In genomic region chr10:101236376-101237079, GRCh38 we compare ENCODE assay signal across 16 cellular contexts. TPM values are rescaled to one million over a fixed set of nuclear protein-coding genes. Genes with fewer than 3 reads are reported as not detected.
A peak's percentile ranks its signal among the peaks of the same experiment; 100 is the strongest.
DNase-seq lines count a peak whose midpoint lies in the region; ATAC-seq, FAIRE-seq and TF ChIP-seq lines count a peak whose summit lies in the region.
"Had no signal": no experiment of that assay in that cellular context is flagged by ENCODE, and none has a peak within 500 bp of the region (broad histone marks: within the 10 kb centered on the region; RNA-seq: fewer than 3 reads in every experiment).

No MANE protein-coding gene starts in this region.

- H3K27ac Mint-ChIP-seq in mesothelial cell of epicardium, result no peak overlapping the region

- H3K4me1 ChIP-seq in GM23248 (ENCODE audit: insufficient read depth) (no peaks in the 10 kb centered on the region), K562 (replicated peaks in 1 of 2; ENCODE audit: control insufficient read depth in 2 of 2, insufficient read depth in 2 of 2, low read length in 2 of 2) (peaks cover 0 to 19% of the 10 kb centered on the region in 2 experiments; a peak in 2 of 5 replicates)

- no peaks in the 10 kb centered on the region for H3K36me3 ChIP-seq in GM23248 (ENCODE audit: low read depth)
- no peaks in the 10 kb centered on the region for H3K36me3 ChIP-seq in K562 (ENCODE audit: control insufficient read depth, insufficient read depth, low read length)
- H3K36me3 ChIP-seq: uterus had no signal

- DNase-seq in AG08396 (ENCODE audit: low spot score), result peak; percentile 84
- peak; percentile 73 for DNase-seq in GM23248
- DNase-seq in K562 (ENCODE audit: extremely low read depth in 1 of 4, low spot score in 3 of 4), result peak in 2 of 4 experiments; percentile 23 to 30
- no peak for DNase-seq in mesothelial cell of epicardium (ENCODE audit: low spot score in 2 of 2, unreplicated experiment in 2 of 2)
- no peak for DNase-seq in SKM-1 (lab: John Stamatoyannopoulos, UW; ENCODE audit: unreplicated experiment)
- no peak for DNase-seq in kidney tubule cell (ENCODE audit: low spot score)
- DNase-seq: activated CD4-positive, alpha-beta T cell treated with anti-CD3 and anti-CD28 coated beads, Interleukin-2, amount 50 U/mL, for 4 hours; C1 segment of cervical spinal cord; GOT3; NCI-H2081; SW 1271; uterus had no signal

- no peak for TF ChIP-seq CTCF in K562 (IDR thresholded peaks at IDR 0.05 in 2 of 3, conservative IDR thresholded peaks at IDR 0.05 in 1 of 3; ENCODE audit: insufficient read depth in 2 of 3, low read depth in 1 of 3, low read length in 3 of 3)
- TF ChIP-seq CTCF in mesothelial cell of epicardium (IDR thresholded peaks at IDR 0.05; ENCODE audit: unreplicated experiment), result no peak

- FAIRE-seq in K562 (lab: Jason Lieb, UNC), result no peak
- FAIRE-seq: endometrium had no signal

- intact Hi-C loops in K562 (cut with micrococcal nuclease), result no loop called here

- H3K4me3 ChIP-seq in GM23248 (no peak overlapping the region), K562 (no peak overlapping the region)
- H3K4me3 ChIP-seq: uterus had no signal

- BruUV-seq in K562 (replicated peaks; lab: Mats Ljungman, UMichigan), result no TSS peak

- H3K27me3 ChIP-seq in GM23248 (replicated peaks; ENCODE audit: insufficient read depth) (peaks cover 81% of the 10 kb centered on the region), K562 (ENCODE audit: control insufficient read depth in 2 of 2, insufficient read depth in 2 of 2, low read length in 2 of 2) (peaks cover 30 to 77% of the 10 kb centered on the region in 2 experiments)

- no peaks in the 10 kb centered on the region for H3K36me3 Mint-ChIP-seq in mesothelial cell of epicardium

- peaks cover 8% of the 10 kb centered on the region for H3K4me1 Mint-ChIP-seq in mesothelial cell of epicardium

- H3K9me1 ChIP-seq in K562 (ENCODE audit: control insufficient read depth, insufficient read depth, low read length), result no peaks in the 10 kb centered on the region

- no peaks in the 10 kb centered on the region for H3K9me2 ChIP-seq in GM23248 (ENCODE audit: insufficient read depth)

- TF ChIP-seq EP300 in K562 (IDR thresholded peaks at IDR 0.05; ENCODE audit: low read length), result no peak

- POLR2A ChIA-PET in K562 (lab: Yijun Ruan, JAX), result no interaction called here

- no peak overlapping the region for H2AFZ ChIP-seq in GM23248
- no peak overlapping the region for H2AFZ ChIP-seq in K562 (ENCODE audit: low read depth, low read length)

- H3K27me3 Mint-ChIP-seq in mesothelial cell of epicardium (ENCODE audit: low read depth), result peaks cover 99% of the 10 kb centered on the region

- no peaks in the 10 kb centered on the region for H3K9me3 Mint-ChIP-seq in mesothelial cell of epicardium

- CTCF ChIA-PET in K562 (lab: Yijun Ruan, JAX; ENCODE audit: low intra/inter-chr PET ratio), result no interaction called here

- H3K4me3 Mint-ChIP-seq in mesothelial cell of epicardium, result peak overlapping the region; percentile 6

- ATAC-seq in K562 (peak; percentile 42), GM19397 (IDR thresholded peaks at IDR 0.05; ENCODE audit: unreplicated experiment) (no peak), GM21786 (IDR thresholded peaks at IDR 0.05; ENCODE audit: unreplicated experiment) (no peak)

- TF ChIP-seq RAD21 in K562 (CRISPR knock-in tag; conservative IDR thresholded peaks at IDR 0.05 in 1 of 2, IDR thresholded peaks at IDR 0.05 in 1 of 2), result no peak

- no peaks in the 10 kb centered on the region for H3K79me2 ChIP-seq in GM23248 (ENCODE audit: insufficient read depth)
- no peaks in the 10 kb centered on the region for H3K79me2 ChIP-seq in K562 (ENCODE audit: control insufficient read depth, insufficient read depth, low read length)

- no peak overlapping the region for H3K9ac ChIP-seq in GM23248
- H3K9ac ChIP-seq in K562 (ENCODE audit: insufficient read depth in 1 of 2, low read depth in 2 of 2, low read length in 2 of 2), result no peak overlapping the region
- H3K9ac ChIP-seq: KMS-11 had no signal

- H3K4me2 ChIP-seq in GM23248 (ENCODE audit: unreplicated experiment), result peak overlapping the region; percentile 45
- no peak overlapping the region; the same call in 1 of the 2 replicates for H3K4me2 ChIP-seq in K562 (ENCODE audit: insufficient read depth, low read length)
- H3K4me2 ChIP-seq: KMS-11 had no signal

- H3K9me3 ChIP-seq in GM23248 (ENCODE audit: low read depth) (no peaks in the 10 kb centered on the region), K562 (replicated peaks; ENCODE audit: control insufficient read depth, insufficient read depth, low read depth, low read length) (no peaks in the 10 kb centered on the region)
- H3K9me3 ChIP-seq: uterus had no signal

- no peak for TF ChIP-seq POLR2A in K562 (conservative IDR thresholded peaks at IDR 0.05)

- H3K27ac ChIP-seq in GM23248 (no peak overlapping the region), K562 (ENCODE audit: extremely low read depth, low read depth, low read length) (no peak overlapping the region)
- H3K27ac ChIP-seq: KMS-11, uterus had no signal

- WGBS in GM23248 (ENCODE audit: low coverage in 1 of 2, low lambda C conversion rate in 2 of 2, missing lambda C conversion rate in 2 of 2), 2 experiments, result 14 to 19% methylated on average over 35 to 45 of the region's 47 CpGs
- 12% methylated on average over 25 of the region's 47 CpGs for WGBS in K562 (ENCODE audit: insufficient coverage, low coverage, missing lambda C conversion rate)

- H3F3A ChIP-seq in GM23248 (ENCODE audit: insufficient read depth), result no peaks in the 10 kb centered on the region

- H4K20me1 ChIP-seq in GM23248 (ENCODE audit: insufficient read depth), result no peaks in the 10 kb centered on the region
- H4K20me1 ChIP-seq in K562 (replicated peaks; ENCODE audit: control insufficient read depth, insufficient read depth, low read length), result no peaks in the 10 kb centered on the region

- in situ Hi-C loops in GM23248 (cut with MboI), result no loop called here
- in situ Hi-C loops in K562 (cut with MboI), result no loop called here

TF ChIP-seq in K562, 482 proteins besides CTCF, POLR2A, EP300 and RAD21:
- 0 out of 2 replicates have a peak, but pooled peaks have one; percentile 32 for TF ChIP-seq ATF3 (IDR thresholded peaks at IDR 0.05)
- no peak for TF ChIP-seq ATF3 (CRISPR knock-in tag; conservative IDR thresholded peaks at IDR 0.05)
- TF ChIP-seq MED1 (CRISPR knock-in tag; IDR thresholded peaks at IDR 0.05; ENCODE audit: borderline replicate concordance), result no peak
- TF ChIP-seq POLR2G (IDR thresholded peaks at IDR 0.05; ENCODE audit: low read depth, low read length), result 0 out of 2 replicates have a peak, but pooled peaks have one; percentile 15
- no peak for TF ChIP-seq BCLAF1 (IDR thresholded peaks at IDR 0.05; ENCODE audit: borderline replicate concordance in 1 of 2, control insufficient read depth in 1 of 2, low read depth in 2 of 2, low read length in 1 of 2)

RNA-seq across cellular contexts. Expression of gene LBX1, which starts 7.3 kb away (rescaled TPM):
- not detected in 2 replicates for total RNA-seq in GM23248 (2014; rRNA removed; shearing (Covaris generic))
- polyA plus RNA-seq in GM23248 (2016; fragmentation: Nextera tagmentation; extraction: Ambion mirVana) (not detected in 2 replicates), K562 (2011; rRNA removed) (not detected in 2 replicates), K562 (2014; fragmentation: Illumina TruSeq; extraction: Trizol) (not detected in 2 replicates), K562 (2014; fragmentation: Nextera tagmentation; extraction: Ambion mirVana) (not detected), K562 (2014; rRNA removed) (not detected in 2 replicates)
- not detected in 2 replicates for total RNA-seq in K562 (2011; cell fraction: chromatin; rRNA removed; ENCODE audit: low replicate concordance)
- not detected in 2 replicates for total RNA-seq in K562 (2011; cell fraction: nucleolus; rRNA removed)
- total RNA-seq in K562 (2011; cell fraction: nucleoplasm; rRNA removed), result not detected in 2 replicates
- total RNA-seq in K562 (2014; rRNA removed) (not detected in 2 replicates), K562 (2014; rRNA removed; fragmentation: Illumina TruSeq; extraction: Trizol) (not detected in 2 replicates), K562 (2015; rRNA removed; fragmentation: Illumina TruSeq; extraction: Trizol) (not detected in 2 replicates), K562 (2021) (not detected in 2 replicates), mesothelial cell of epicardium (not detected in 3 replicates)
- polyA plus RNA-seq in K562 (2011; cell fraction: cytosol; rRNA removed), result not detected in 2 replicates
- polyA plus RNA-seq in K562 (2011; cell fraction: nucleus; rRNA removed), result not detected in 2 replicates
- not detected in 2 replicates for polyA plus RNA-seq in K562 (2012)
- polyA minus RNA-seq in K562 (2011; rRNA and poly(A)+ RNA removed), result not detected in 2 replicates
- polyA minus RNA-seq in K562 (2011; cell fraction: cytosol; rRNA and poly(A)+ RNA removed), result not detected in 2 replicates
- not detected in 2 replicates for polyA minus RNA-seq in K562 (2011; cell fraction: nucleus; rRNA and poly(A)+ RNA removed)
- total RNA-seq: uterus had no signal

Comparison
In these comparisons a context has a peak if more than half of its experiments do, and no peak if none do; other contexts are left out.
1. DNase-seq: peak in AG08396 (single experiment) and GM23248 (single experiment); none in mesothelial cell of epicardium (0 of 2), SKM-1 (single experiment) and kidney tubule cell (single experiment).